1 cellular context compared by ENCODE assay signal in genomic region chr4:178090640-178091411, GRCh38.
TF ChIP-seq lines count a peak whose summit lies in the region.

No MANE protein-coding gene starts in this region.

TF ChIP-seq in H1, 55 proteins besides CTCF, POLR2A, EP300 and RAD21:
- TF ChIP-seq CBX5 (IDR thresholded peaks at IDR 0.05; ENCODE audit: low read depth, low read length), result no peak
- no peak for TF ChIP-seq ASH2L (IDR thresholded peaks at IDR 0.05; ENCODE audit: low read length)
- no peak for TF ChIP-seq KDM5A (IDR thresholded peaks at IDR 0.05; ENCODE audit: low read length)
- no peak for TF ChIP-seq PHF8 (conservative IDR thresholded peaks at IDR 0.05; ENCODE audit: low read depth, low read length)
- TF ChIP-seq SP4 (IDR thresholded peaks at IDR 0.05; ENCODE audit: low read length), result no peak
